ENCODE assay signal across 15 cellular contexts in the genomic region with DNA sequence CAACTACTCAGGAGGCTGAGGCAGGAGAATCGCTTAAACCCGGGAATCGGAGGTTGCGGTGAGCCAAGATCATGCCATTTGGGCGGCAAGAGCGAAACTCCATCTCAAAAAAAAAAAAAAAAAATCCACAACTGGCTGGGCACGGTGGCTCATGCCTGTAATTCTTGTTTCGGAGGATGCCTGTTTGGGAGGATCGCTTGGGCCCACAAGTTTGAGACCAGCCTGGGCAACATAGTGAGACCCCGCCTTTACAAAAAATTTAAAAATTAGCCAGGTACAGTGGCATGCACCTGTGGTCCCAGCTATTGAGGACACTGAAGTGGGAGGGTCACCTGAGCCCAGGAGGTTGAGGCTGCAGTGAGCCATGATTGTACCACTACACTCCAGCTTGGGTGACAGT. TPM values are rescaled to one million over a fixed set of nuclear protein-coding genes. Genes with fewer than 3 reads are reported as not detected.
A peak's percentile ranks its signal among the peaks of the same experiment; 100 is the strongest.
DNase-seq lines count a peak whose midpoint lies in the region; ATAC-seq and TF ChIP-seq lines count a peak whose summit lies in the region.
"Had no signal": no experiment of that assay in that cellular context is flagged by ENCODE, and none has a peak within 500 bp of the region (broad histone marks: within the 10 kb centered on the region; RNA-seq: fewer than 3 reads in every experiment).

No MANE protein-coding gene starts in this region.

- DNase-seq in CD4-positive, alpha-beta memory T cell, result no peak
- DNase-seq in WTC11 (ENCODE audit: low spot score) (no peak), HPDE6-E6E7 (ENCODE audit: extremely low spot score) (no peak), NOMO-1 treated with DMSO at 0.1 percent for 48 hours (lab: John Stamatoyannopoulos, UW; ENCODE audit: unreplicated experiment) (no peak)
- DNase-seq in naive thymus-derived CD8-positive, alpha-beta T cell, result no peak
- DNase-seq: DMS53, HCEC 1CT, NCI-H1105, NCI-H187, NCI-H446, SHP77 treated with DMSO at 0.1 percent for 48 hours had no signal

- peaks cover 32 to 53% of the 10 kb centered on the region in 2 donors for H3K36me3 Mint-ChIP-seq in CD4-positive, alpha-beta memory T cell
- peaks cover 36% of the 10 kb centered on the region for H3K36me3 Mint-ChIP-seq in WTC11
- H3K36me3 Mint-ChIP-seq in naive thymus-derived CD8-positive, alpha-beta T cell, result peaks cover 0 to 43% (median 8%) of the 10 kb centered on the region in 3 donors

- peak overlapping the region in 1 of 8 donors; percentile 20 for H3K4me3 Mint-ChIP-seq in CD4-positive, alpha-beta memory T cell
- H3K4me3 Mint-ChIP-seq in WTC11, result no peak overlapping the region
- peak overlapping the region in 1 of 10 donors; percentile 29 for H3K4me3 Mint-ChIP-seq in naive thymus-derived CD8-positive, alpha-beta T cell

- no peaks in the 10 kb centered on the region for H3K9me3 ChIP-seq in CD4-positive, alpha-beta memory T cell (ENCODE audit: control insufficient read depth in 1 of 2, low read length in 2 of 2)

- H3K9me3 Mint-ChIP-seq in CD4-positive, alpha-beta memory T cell, result peaks cover 0 to 3% (median 0%) of the 10 kb centered on the region in 8 donors
- H3K9me3 Mint-ChIP-seq in WTC11, result no peaks in the 10 kb centered on the region
- H3K9me3 Mint-ChIP-seq in naive thymus-derived CD8-positive, alpha-beta T cell, result no peaks in the 10 kb centered on the region

- peaks cover 29% of the 10 kb centered on the region for H3K36me3 ChIP-seq in CD4-positive, alpha-beta memory T cell (ENCODE audit: insufficient read depth, low read length)

- TF ChIP-seq CTCF in C4-2B (conservative IDR thresholded peaks at IDR 0.05) (no peak), WTC11 (IDR thresholded peaks at IDR 0.05) (no peak)

- H3K4me3 ChIP-seq in CD4-positive, alpha-beta memory T cell (ENCODE audit: low read length in 2 of 2), result no peak overlapping the region

- H3K27ac ChIP-seq in C4-2B, result peak overlapping the region; percentile 89
- no peak overlapping the region for H3K27ac ChIP-seq in CD4-positive, alpha-beta memory T cell (ENCODE audit: low read depth, low read length)
- H3K27ac ChIP-seq: KMS-11 had no signal

- no peaks in the 10 kb centered on the region for H3K27me3 ChIP-seq in CD4-positive, alpha-beta memory T cell (ENCODE audit: insufficient read depth, low read length)

- peak overlapping the region in 6 of 7 donors; percentile 81 to 97 (median 96) for H3K27ac Mint-ChIP-seq in CD4-positive, alpha-beta memory T cell
- 0 out of 2 replicates have a peak overlapping the region, but pooled peaks have one; percentile 94 for H3K27ac Mint-ChIP-seq in WTC11
- peak overlapping the region in 8 of 10 donors; percentile 24 to 99 (median 98) for H3K27ac Mint-ChIP-seq in naive thymus-derived CD8-positive, alpha-beta T cell

- no peak for ATAC-seq in WTC11
- no peak for ATAC-seq in naive thymus-derived CD8-positive, alpha-beta T cell
- ATAC-seq in HG03097 (IDR thresholded peaks at IDR 0.05; ENCODE audit: low FRiP score, unreplicated experiment), result no peak
- no peak for ATAC-seq in HG03439 (IDR thresholded peaks at IDR 0.05; ENCODE audit: unreplicated experiment)

- intact Hi-C loops in CD4-positive, alpha-beta memory T cell (cut with micrococcal nuclease), result no loop called here

- H3K27me3 Mint-ChIP-seq in CD4-positive, alpha-beta memory T cell, result no peaks in the 10 kb centered on the region
- no peaks in the 10 kb centered on the region for H3K27me3 Mint-ChIP-seq in WTC11 (ENCODE audit: low read depth)
- no peaks in the 10 kb centered on the region for H3K27me3 Mint-ChIP-seq in naive thymus-derived CD8-positive, alpha-beta T cell

- POLR2A ChIA-PET in CD4-positive, alpha-beta memory T cell (lab: Charles Lee; ENCODE audit: partially characterized antibody), result interaction anchor here (0.7 to 5.3 kb wide), 8 partner anchors 13 to 144 kb away, joined by 3 to 79 read pairs (median 26); a partner anchor contains a TSS
- POLR2A ChIA-PET in WTC11 (lab: Charles Lee), result interaction anchor here (3.8 kb wide), 1 partner anchor 13 kb away, joined by 47 read pairs; a partner anchor contains a TSS
- POLR2A ChIA-PET in naive thymus-derived CD8-positive, alpha-beta T cell (lab: Charles Lee), result interaction anchor here (3.0 to 5.3 kb wide), 2 partner anchors 17 to 144 kb away, joined by 21 to 61 read pairs; a partner anchor contains a TSS

- H3K4me1 Mint-ChIP-seq in CD4-positive, alpha-beta memory T cell, result peaks cover 17 to 42% (median 26%) of the 10 kb centered on the region in 4 donors
- peaks cover 25% of the 10 kb centered on the region for H3K4me1 Mint-ChIP-seq in WTC11
- peaks cover 10 to 35% (median 32%) of the 10 kb centered on the region in 4 donors for H3K4me1 Mint-ChIP-seq in naive thymus-derived CD8-positive, alpha-beta T cell

- peaks cover 30% of the 10 kb centered on the region for H3K4me1 ChIP-seq in CD4-positive, alpha-beta memory T cell (ENCODE audit: insufficient read depth, low read length)

- CTCF ChIA-PET in CD4-positive, alpha-beta memory T cell (lab: Charles Lee; ENCODE audit: partially characterized antibody), result interaction anchor here (0.8 to 3.7 kb wide), 2 partner anchors 89 to 1021 kb away, joined by 4 to 49 read pairs; a partner anchor contains a TSS
- CTCF ChIA-PET in WTC11 (lab: Charles Lee), result interaction anchor here (2.5 kb wide), 1 partner anchor 174 kb away, joined by 6 read pairs; no protein-coding TSS in a partner anchor

TF ChIP-seq in WTC11, 78 proteins besides CTCF, POLR2A, EP300 and RAD21:
- no peak for TF ChIP-seq TP53 (CRISPR knock-in tag; IDR thresholded peaks at IDR 0.05)
- TF ChIP-seq ZNF121 (CRISPR knock-in tag; IDR thresholded peaks at IDR 0.05), result peak; percentile 67; the same call in 1 of the 2 replicates
- TF ChIP-seq, protein P1, sequence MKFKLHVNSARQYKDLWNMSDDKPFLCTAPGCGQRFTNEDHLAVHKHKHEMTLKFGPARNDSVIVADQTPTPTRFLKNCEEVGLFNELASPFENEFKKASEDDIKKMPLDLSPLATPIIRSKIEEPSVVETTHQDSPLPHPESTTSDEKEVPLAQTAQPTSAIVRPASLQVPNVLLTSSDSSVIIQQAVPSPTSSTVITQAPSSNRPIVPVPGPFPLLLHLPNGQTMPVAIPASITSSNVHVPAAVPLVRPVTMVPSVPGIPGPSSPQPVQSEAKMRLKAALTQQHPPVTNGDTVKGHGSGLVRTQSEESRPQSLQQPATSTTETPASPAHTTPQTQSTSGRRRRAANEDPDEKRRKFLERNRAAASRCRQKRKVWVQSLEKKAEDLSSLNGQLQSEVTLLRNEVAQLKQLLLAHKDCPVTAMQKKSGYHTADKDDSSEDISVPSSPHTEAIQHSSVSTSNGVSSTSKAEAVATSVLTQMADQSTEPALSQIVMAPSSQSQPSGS (CRISPR knock-in tag; IDR thresholded peaks at IDR 0.05; ENCODE audit: borderline replicate concordance, low read depth), result no peak

RNA-seq across cellular contexts. Expression of a gene that starts 1.9 kb away (rescaled TPM):
- 10 to 100 TPM; 15.3 to 18.8 TPM for total RNA-seq in CD4-positive, alpha-beta memory T cell
- 10 to 100 TPM; 31.9 to 44.3 TPM for polyA plus RNA-seq in CD4-positive, alpha-beta memory T cell
- total RNA-seq in WTC11 (2021), result 8.4 to 9.8 TPM (median 8.8 TPM) in 3 replicates
- total RNA-seq in naive thymus-derived CD8-positive, alpha-beta T cell, result 10 to 100 TPM; 24.5 to 27.3 TPM
- 10 to 100 TPM; 50.4 to 79.6 (median 71.5) TPM for polyA plus RNA-seq in naive thymus-derived CD8-positive, alpha-beta T cell

RNA-seq across cellular contexts. Expression of a gene that starts 11.7 kb away (rescaled TPM):
- total RNA-seq in CD4-positive, alpha-beta memory T cell, result 10 to 100 TPM; 24.5 to 26.6 TPM
- 10 to 100 TPM; 35.5 to 46.8 TPM for polyA plus RNA-seq in CD4-positive, alpha-beta memory T cell
- 34.5 to 37.8 TPM (median 34.6 TPM) in 3 replicates for total RNA-seq in WTC11 (2021)
- total RNA-seq in naive thymus-derived CD8-positive, alpha-beta T cell, result 10 to 100 TPM; 27.8 to 28.3 TPM
- polyA plus RNA-seq in naive thymus-derived CD8-positive, alpha-beta T cell, result 10 to 100 TPM; 26.7 to 37.5 (median 37.1) TPM

RNA-seq across cellular contexts. Expression of a gene that starts 18.8 kb away (rescaled TPM):
- total RNA-seq in CD4-positive, alpha-beta memory T cell, result 10 to 100 TPM; 72.9 to 75.4 TPM
- polyA plus RNA-seq in CD4-positive, alpha-beta memory T cell, result 1 to 10 TPM; 2.1 to 4.9 TPM
- 23.7 to 25.9 TPM (median 25.2 TPM) in 3 replicates for total RNA-seq in WTC11 (2021)
- 10 to 100 TPM; 75.6 to 77.5 TPM for total RNA-seq in naive thymus-derived CD8-positive, alpha-beta T cell
- 1 to 10 TPM; 2.5 to 4.6 (median 3.7) TPM for polyA plus RNA-seq in naive thymus-derived CD8-positive, alpha-beta T cell

RNA-seq across cellular contexts. Expression of a gene that starts 19.0 kb away (rescaled TPM):
- 10 to 100 TPM; 49.0 to 59.4 TPM for total RNA-seq in CD4-positive, alpha-beta memory T cell
- 100 to 1,000 TPM; 105 to 115 TPM for polyA plus RNA-seq in CD4-positive, alpha-beta memory T cell
- total RNA-seq in WTC11 (2021), result 74.7 to 75.7 TPM (median 74.8 TPM) in 3 replicates
- 10 to 100 TPM; 53.6 to 58.3 TPM for total RNA-seq in naive thymus-derived CD8-positive, alpha-beta T cell
- 100 to 1,000 TPM in 2 of 3 donors, 10 to 100 TPM in 1; 92.8 to 142 (median 113) TPM for polyA plus RNA-seq in naive thymus-derived CD8-positive, alpha-beta T cell
